In genomic region chr10:4807803-4808507, GRCh38 we compare ENCODE assay signal across 9 cellular contexts. TPM values are rescaled to one million over a fixed set of nuclear protein-coding genes. Genes with fewer than 3 reads are reported as not detected.
DNase-seq lines count a peak whose midpoint lies in the region; ATAC-seq and TF ChIP-seq lines count a peak whose summit lies in the region.
"Had no signal": no experiment of that assay in that cellular context is flagged by ENCODE, and none has a peak within 500 bp of the region (broad histone marks: within the 10 kb centered on the region; RNA-seq: fewer than 3 reads in every experiment).

No MANE protein-coding gene starts in this region.

- H3K9ac ChIP-seq in IMR-90 (ENCODE audit: low read depth, low read length) = no peak overlapping the region; the same call in 1 of the 2 replicates

- H3K4me3 ChIP-seq in AG10803 (ENCODE audit: low read length) = no peak overlapping the region
- H3K4me3 ChIP-seq in IMR-90 (ENCODE audit: insufficient read depth, low read depth, low read length) = no peak overlapping the region
- H3K4me3 ChIP-seq in upper lobe of left lung = no peak overlapping the region
- H3K4me3 ChIP-seq: adrenal gland had no signal

- peaks cover 0 to 41% of the 10 kb centered on the region in 2 experiments; a peak in 3 of 4 replicates for H3K79me1 ChIP-seq in IMR-90 (ENCODE audit: low read depth in 1 of 2, low read length in 2 of 2)

- intact Hi-C loops in IMR-90 (cut with micrococcal nuclease) = loop anchor here (2.0 kb wide), 1 partner anchor 37 kb away; no protein-coding TSS in a partner anchor

- BruUV-seq in IMR-90 (replicated peaks; lab: Mats Ljungman, UMichigan) = no TSS peak

- TF ChIP-seq EP300 in upper lobe of left lung (IDR thresholded peaks at IDR 0.05) = no peak

- no peak overlapping the region; the same call in 1 of the 2 replicates for H3K56ac ChIP-seq in IMR-90 (ENCODE audit: extremely low read depth, insufficient read depth, low read length)

- H3K27ac ChIP-seq in IMR-90 (ENCODE audit: insufficient read depth, low read length) = peak overlapping the region; percentile 53
- no peak overlapping the region for H3K27ac ChIP-seq in upper lobe of left lung
- H3K27ac ChIP-seq: adrenal gland had no signal

- H3K4me1 ChIP-seq in IMR-90 (ENCODE audit: control insufficient read depth, insufficient read depth, low read length) (peaks cover 9% of the 10 kb centered on the region), upper lobe of left lung (peaks cover 0 to 6% (median 0%) of the 10 kb centered on the region in 4 donors)
- H3K4me1 ChIP-seq: adrenal gland had no signal

- in situ Hi-C loops in IMR-90 (cut with MboI; ENCODE audit: low sequenced_read_pairs) = no loop called here

- H3K4me2 ChIP-seq in IMR-90 (ENCODE audit: low read depth, low read length) = peak overlapping the region; percentile 25; the same call in 1 of the 2 replicates

- H3K9me3 Mint-ChIP-seq in stimulated activated effector memory CD8-positive, alpha-beta T cell treated with anti-CD3 and anti-CD28 coated beads, Interleukin-12 subunit alpha, Interleukin-12 subunit beta, amount 100 ng/mL, for 72 hours = no peaks in the 10 kb centered on the region

- H4K5ac ChIP-seq in IMR-90 (ENCODE audit: low read depth, low read length) = peak overlapping the region; percentile 12; the same call in 1 of the 2 replicates

- peak overlapping the region; percentile 74; the same call in 1 of the 2 replicates for H2BK20ac ChIP-seq in IMR-90 (ENCODE audit: low read depth, low read length)

- H2AK9ac ChIP-seq in IMR-90 (replicated peaks; ENCODE audit: low read depth, low read length, poor library complexity) = no peak overlapping the region

- peak; percentile 60 for ATAC-seq in GM21390 (IDR thresholded peaks at IDR 0.05; ENCODE audit: unreplicated experiment)
- ATAC-seq in IMR-90 (ENCODE audit: low read depth) = peak; percentile 25
- no peak for ATAC-seq in upper lobe of left lung (ENCODE audit: low FRiP score in 2 of 2)
- ATAC-seq in stimulated activated effector memory CD8-positive, alpha-beta T cell treated with anti-CD3 and anti-CD28 coated beads, Interleukin-12 subunit alpha, Interleukin-12 subunit beta, amount 100 ng/mL, for 72 hours = no peak

- no peak for TF ChIP-seq RAD21 in IMR-90 (IDR thresholded peaks at IDR 0.05; ENCODE audit: low read length)

- H3K9me3 ChIP-seq in IMR-90 (ENCODE audit: control insufficient read depth, insufficient read depth, low read length) (no peaks in the 10 kb centered on the region), upper lobe of left lung (no peaks in the 10 kb centered on the region)
- H3K9me3 ChIP-seq: adrenal gland had no signal

- H2BK120ac ChIP-seq in IMR-90 (ENCODE audit: low read depth, low read length) = peak overlapping the region; percentile 75

- TF ChIP-seq POLR2A in IMR-90 (IDR thresholded peaks at IDR 0.05; ENCODE audit: low read depth, low read length) (no peak), upper lobe of left lung (IDR thresholded peaks at IDR 0.05) (no peak)

- no peaks in the 10 kb centered on the region for H4K20me1 ChIP-seq in IMR-90 (ENCODE audit: insufficient read depth, low read length)

- H3K36me3 ChIP-seq in IMR-90 (ENCODE audit: control insufficient read depth, insufficient read depth, low read length) = no peaks in the 10 kb centered on the region
- H3K36me3 ChIP-seq in upper lobe of left lung = no peaks in the 10 kb centered on the region
- H3K36me3 ChIP-seq: adrenal gland had no signal

- CTCF ChIA-PET in IMR-90 (lab: Yijun Ruan, JAX) = no interaction called here

- WGBS in IMR-90 (ENCODE audit: extremely low coverage in 2 of 2, insufficient read length in 1 of 2), 2 experiments = no CpG with 5 or more reads among the region's 4 CpGs
- 24 to 53% methylated on average over 4 of the region's 4 CpGs for WGBS in upper lobe of left lung, 2 donors

- H3K4me1 Mint-ChIP-seq in stimulated activated effector memory CD8-positive, alpha-beta T cell treated with anti-CD3 and anti-CD28 coated beads, Interleukin-12 subunit alpha, Interleukin-12 subunit beta, amount 100 ng/mL, for 72 hours = no peaks in the 10 kb centered on the region

- no peak overlapping the region for H2AFZ ChIP-seq in IMR-90 (replicated peaks; ENCODE audit: low read length, poor library complexity)

- H3K9me1 ChIP-seq in IMR-90 (ENCODE audit: insufficient read depth, low read length) = peaks cover 14% of the 10 kb centered on the region

- no peaks in the 10 kb centered on the region for H3K27me3 ChIP-seq in IMR-90 (ENCODE audit: control insufficient read depth, insufficient read depth, low read length)
- H3K27me3 ChIP-seq in upper lobe of left lung = no peaks in the 10 kb centered on the region
- H3K27me3 ChIP-seq: adrenal gland had no signal

- no peaks in the 10 kb centered on the region for H3K36me3 Mint-ChIP-seq in stimulated activated effector memory CD8-positive, alpha-beta T cell treated with anti-CD3 and anti-CD28 coated beads, Interleukin-12 subunit alpha, Interleukin-12 subunit beta, amount 100 ng/mL, for 72 hours

- no peak overlapping the region for H3K27ac Mint-ChIP-seq in stimulated activated effector memory CD8-positive, alpha-beta T cell treated with anti-CD3 and anti-CD28 coated beads, Interleukin-12 subunit alpha, Interleukin-12 subunit beta, amount 100 ng/mL, for 72 hours

- peak; percentile 89 for DNase-seq in AG10803 (ENCODE audit: low read depth)
- DNase-seq in IMR-90 = peak; percentile 86
- DNase-seq in fibroblast of peridontal ligament (ENCODE audit: extremely low read depth) = peak; percentile 80
- no peak for DNase-seq in upper lobe of left lung
- DNase-seq in NCI-H510A (lab: John Stamatoyannopoulos, UW) = no peak
- no peak for DNase-seq in cortex of kidney (lab: John Stamatoyannopoulos, UW)
- DNase-seq in stimulated activated effector memory CD8-positive, alpha-beta T cell treated with anti-CD3 and anti-CD28 coated beads, Interleukin-12 subunit alpha, Interleukin-12 subunit beta, amount 100 ng/mL, for 72 hours (ENCODE audit: low spot score in 2 of 2) = no peak
- DNase-seq: adrenal gland had no signal

- H3K4me3 Mint-ChIP-seq in stimulated activated effector memory CD8-positive, alpha-beta T cell treated with anti-CD3 and anti-CD28 coated beads, Interleukin-12 subunit alpha, Interleukin-12 subunit beta, amount 100 ng/mL, for 72 hours = no peak overlapping the region

- peak overlapping the region; percentile 66; the same call in 1 of the 2 replicates for H3K4ac ChIP-seq in IMR-90 (ENCODE audit: low read depth, low read length)

- TF ChIP-seq CTCF in AG10803 (conservative IDR thresholded peaks at IDR 0.05; ENCODE audit: low read length) (no peak), IMR-90 (conservative IDR thresholded peaks at IDR 0.05; ENCODE audit: low read depth, low read length) (no peak), upper lobe of left lung (IDR thresholded peaks at IDR 0.05) (no peak)

- H4K91ac ChIP-seq in IMR-90 (ENCODE audit: insufficient read depth, low read depth, low read length) = no peak overlapping the region

- H3K18ac ChIP-seq in IMR-90 (ENCODE audit: low read depth, low read length) = peak overlapping the region; percentile 33; the same call in 1 of the 2 replicates

- dilution Hi-C loops in IMR-90 (cut with HindIII; ENCODE audit: low sequenced_read_pairs, unreplicated experiment) = no loop called here

- no peak overlapping the region for H2AK5ac ChIP-seq in IMR-90 (ENCODE audit: low read depth, low read length)

- POLR2A ChIA-PET in IMR-90 (lab: Charles Lee; ENCODE audit: unreplicated experiment) = no interaction called here

- H3K23ac ChIP-seq in IMR-90 (ENCODE audit: low read depth, low read length) = no peak overlapping the region; the same call in 1 of the 2 replicates

- H2BK15ac ChIP-seq in IMR-90 (ENCODE audit: low read depth, low read length) = no peak overlapping the region

- peak overlapping the region; percentile 91 for H2BK5ac ChIP-seq in IMR-90 (ENCODE audit: low read depth, low read length, poor library complexity, severe bottlenecking)

- H3K14ac ChIP-seq in IMR-90 (replicated peaks; ENCODE audit: low read depth, low read length) = no peak overlapping the region

- H4K8ac ChIP-seq in IMR-90 (ENCODE audit: low read depth in 2 of 2, low read length in 2 of 2) = peak overlapping the region; percentile 38 to 59; a peak in 1 of 4 replicates

TF ChIP-seq in IMR-90, 13 proteins besides CTCF, POLR2A, EP300 and RAD21:
- TF ChIP-seq CHD1 (IDR thresholded peaks at IDR 0.05; ENCODE audit: low read depth, low read length) = no peak
- peak; percentile 21; the same call in 1 of the 2 replicates for TF ChIP-seq CEBPB (IDR thresholded peaks at IDR 0.05; ENCODE audit: low read depth, low read length)
- TF ChIP-seq FOS (IDR thresholded peaks at IDR 0.05; ENCODE audit: low read depth, low read length) = 0 out of 2 replicates have a peak, but pooled peaks have one; percentile 12
- 0 out of 2 replicates have a peak, but pooled peaks have one; percentile 2 for TF ChIP-seq BHLHE40 (IDR thresholded peaks at IDR 0.05; ENCODE audit: low read depth, low read length)
- TF ChIP-seq USF2 (IDR thresholded peaks at IDR 0.05; ENCODE audit: low read depth, low read length) = no peak
- TF ChIP-seq NFE2L2 (IDR thresholded peaks at IDR 0.05; ENCODE audit: low read depth, low read length) = no peak

RNA-seq across cellular contexts. Expression of gene AKR1E2, which starts 18.1 kb away (rescaled TPM):
- total RNA-seq in IMR-90 (2012; rRNA removed) (2.2 and 3.4 TPM in 2 replicates), upper lobe of left lung (10 to 100 TPM in 2 of 6 donors, 1 to 10 TPM in 4; 3.3 to 18.8 (median 7.9) TPM)
- polyA plus RNA-seq in IMR-90 (2012; rRNA removed) = 1.1 and 1.2 TPM in 2 replicates
- 0.76 and 0.79 TPM in 2 replicates for polyA plus RNA-seq in IMR-90 (2012; cell fraction: cytosol; rRNA removed)
- 1.9 and 4.7 TPM in 2 replicates for polyA plus RNA-seq in IMR-90 (2012; cell fraction: nucleus; rRNA removed; ENCODE audit: low replicate concordance)

Comparison
In these comparisons a context has a peak if more than half of its experiments do, and no peak if none do; other contexts are left out.
1. DNase-seq: peak in AG10803 (single experiment), IMR-90 (single experiment) and fibroblast of peridontal ligament (single experiment); none in upper lobe of left lung (0 of 2), NCI-H510A (single experiment), cortex of kidney (single experiment) and stimulated activated effector memory CD8-positive, alpha-beta T cell treated with anti-CD3 and anti-CD28 coated beads, Interleukin-12 subunit alpha, Interleukin-12 subunit beta, amount 100 ng/mL, for 72 hours (0 of 2).
2. ATAC-seq: peak in GM21390 (single experiment) and IMR-90 (single experiment); none in upper lobe of left lung (0 of 2) and stimulated activated effector memory CD8-positive, alpha-beta T cell treated with anti-CD3 and anti-CD28 coated beads, Interleukin-12 subunit alpha, Interleukin-12 subunit beta, amount 100 ng/mL, for 72 hours (single experiment).